ENCODE assay signal across 1 cellular context in genomic region chr18:57980573-57981348, GRCh38.
TF ChIP-seq lines count a peak whose summit lies in the region.

No MANE protein-coding gene starts in this region.

TF ChIP-seq in WTC11, 78 proteins besides CTCF, POLR2A, EP300 and RAD21 (continued from another document):
- TF ChIP-seq NR1H2 (CRISPR knock-in tag; IDR thresholded peaks at IDR 0.05) (no peak), EMX1 (CRISPR knock-in tag; IDR thresholded peaks at IDR 0.05) (no peak)
TF ChIP-seq in WTC11: peak in this region for 1.
